ENCODE assay signal across 1 cellular context in the genomic region with DNA sequence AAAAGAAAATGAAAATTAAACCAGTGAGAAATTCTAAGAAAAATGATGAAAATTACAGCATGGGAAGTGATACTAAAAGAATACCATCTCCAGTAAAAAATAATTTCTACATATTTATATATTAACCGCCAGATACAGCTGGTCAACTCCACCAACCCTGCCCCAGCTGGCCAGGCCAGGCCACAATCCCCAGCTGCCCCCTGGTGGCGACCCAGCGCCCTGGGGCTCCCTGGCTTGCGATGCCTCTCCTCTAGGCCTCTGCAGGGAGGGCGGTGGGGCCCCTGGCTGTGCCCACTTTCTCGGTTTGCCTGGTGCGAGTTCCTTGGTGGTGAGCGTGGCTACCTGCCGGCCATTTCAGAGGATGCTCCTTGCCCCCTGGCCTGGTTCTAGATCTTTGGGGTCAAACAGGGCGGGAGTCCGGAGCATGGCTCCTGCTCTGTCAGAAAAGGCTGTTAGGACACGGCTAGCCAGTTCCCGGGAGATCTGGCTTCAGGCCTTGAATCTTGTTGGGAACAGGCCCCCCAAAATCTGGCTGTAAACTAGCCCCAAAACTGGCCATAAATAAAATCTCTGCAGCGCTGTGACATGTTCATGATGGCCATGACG.
A peak's percentile ranks its signal among the peaks of the same experiment; 100 is the strongest.
TF ChIP-seq lines count a peak whose summit lies in the region.

No MANE protein-coding gene starts in this region.

TF ChIP-seq in HCT116, 20 proteins besides CTCF, POLR2A, EP300 and RAD21:
- TF ChIP-seq POLR2AphosphoS5 (IDR thresholded peaks at IDR 0.05; ENCODE audit: low read depth, low read length): peak; percentile 22; the same call in 1 of the 2 replicates
- TF ChIP-seq FOSL1 (IDR thresholded peaks at IDR 0.05; ENCODE audit: low read depth): no peak
